ENCODE assay signal across 15 cellular contexts in the genomic region with DNA sequence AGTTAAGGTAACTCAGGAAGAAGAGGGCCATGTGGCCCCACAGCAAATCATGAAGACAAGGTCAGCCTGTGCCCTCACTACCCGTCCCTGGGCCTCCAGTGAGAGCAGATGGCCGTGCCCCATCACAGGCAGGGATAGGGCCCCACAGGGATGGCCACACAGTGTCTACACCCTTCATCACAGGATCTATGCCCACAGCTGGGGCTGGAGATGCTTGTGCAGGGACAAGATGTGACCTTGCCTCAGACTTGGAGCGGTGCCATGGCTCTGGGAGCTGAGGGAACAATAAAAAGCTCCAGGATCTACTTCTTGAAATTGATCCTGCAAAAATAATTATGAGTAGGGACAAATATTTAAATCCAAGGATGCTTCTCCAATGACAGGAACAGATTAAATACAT. TPM values are rescaled to one million over a fixed set of nuclear protein-coding genes. Genes with fewer than 3 reads are reported as not detected.
DNase-seq lines count a peak whose midpoint lies in the region; ATAC-seq and TF ChIP-seq lines count a peak whose summit lies in the region.
"Had no signal": no experiment of that assay in that cellular context is flagged by ENCODE, and none has a peak within 500 bp of the region (broad histone marks: within the 10 kb centered on the region; RNA-seq: fewer than 3 reads in every experiment).

No MANE protein-coding gene starts in this region.

- no peak overlapping the region for H3K4me2 ChIP-seq in PC-9
- H3K4me2 ChIP-seq: smooth muscle cell had no signal

- DNase-seq in DMS 273 (lab: John Stamatoyannopoulos, UW; ENCODE audit: unreplicated experiment) (peak; percentile 63), DMS 273 treated with DMSO at 0.1 percent for 48 hours (lab: John Stamatoyannopoulos, UW) (no peak), lower leg skin (ENCODE audit: low spot score in 2 of 2) (peak; percentile 81 to 96), thyroid gland (peak; percentile 76 to 81), PC-9 (no peak), RWPE1 (ENCODE audit: low spot score) (no peak)
- DNase-seq: activated naive CD4-positive, alpha-beta T cell treated with Interleukin-2 at 50 U/mL for 16 hours; DMS153; HCEC 1CT; NCI-H1436; NCI-H446 treated with DMSO at 0.1 percent for 48 hours had no signal

- TF ChIP-seq CTCF in VCaP (conservative IDR thresholded peaks at IDR 0.05) (no peak), lower leg skin (IDR thresholded peaks at IDR 0.05) (no peak), thyroid gland (IDR thresholded peaks at IDR 0.05) (no peak), PC-9 (conservative IDR thresholded peaks at IDR 0.05) (no peak), RWPE1 (conservative IDR thresholded peaks at IDR 0.05; ENCODE audit: low read depth) (no peak)

- CTCF ChIA-PET in PC-9 (lab: Charles Lee): no interaction called here
- CTCF ChIA-PET in RWPE1 (lab: Yijun Ruan, JAX): no interaction called here

- H3K4me1 ChIP-seq in thyroid gland: peaks cover 27 to 47% of the 10 kb centered on the region in 2 donors
- H3K4me1 ChIP-seq in PC-9 (replicated peaks; ENCODE audit: insufficient read depth): peaks cover 33% of the 10 kb centered on the region

- H3K4me3 ChIP-seq in lower leg skin (ENCODE audit: low read depth, poor library complexity, severe bottlenecking): no peak overlapping the region
- H3K4me3 ChIP-seq in thyroid gland (replicated peaks in 1 of 3): no peak overlapping the region
- H3K4me3 ChIP-seq in PC-9: no peak overlapping the region
- H3K4me3 ChIP-seq: smooth muscle cell had no signal

- no peaks in the 10 kb centered on the region for H4K20me1 ChIP-seq in PC-9 (ENCODE audit: insufficient read depth)

- no peaks in the 10 kb centered on the region for H3K9me3 ChIP-seq in thyroid gland
- H3K9me3 ChIP-seq in PC-9 (ENCODE audit: insufficient read depth, low read depth): no peaks in the 10 kb centered on the region

- POLR2A ChIA-PET in PC-9 (lab: Charles Lee; ENCODE audit: unreplicated experiment) (interaction anchor here (0.5 to 0.7 kb wide), 2 partner anchors 30 to 579 kb away, joined by 3 to 4 read pairs; no protein-coding TSS in a partner anchor), RWPE1 (lab: Yijun Ruan, JAX; ENCODE audit: low non-redundant PET) (no interaction called here)

- BruUV-seq in PC-9 (replicated peaks; lab: Mats Ljungman, UMichigan): no TSS peak

- H3F3A ChIP-seq in PC-9 (ENCODE audit: insufficient read depth, low read depth): peaks cover 4% of the 10 kb centered on the region; the same call in 1 of the 2 replicates

- intact Hi-C loops in lower leg skin (cut with DNase I; ENCODE audit: low total_unique reads) (no loop called here), thyroid gland (cut with DNase I) (no loop called here), PC-9 (cut with micrococcal nuclease; ENCODE audit: unreplicated experiment) (no loop called here)

- ATAC-seq in HG02840 (IDR thresholded peaks at IDR 0.05; ENCODE audit: low FRiP score, unreplicated experiment): no peak

- no peak overlapping the region for H2AFZ ChIP-seq in PC-9

- H3K27me3 ChIP-seq in thyroid gland: no peaks in the 10 kb centered on the region
- no peaks in the 10 kb centered on the region for H3K27me3 ChIP-seq in PC-9 (ENCODE audit: insufficient read depth, low read depth)

- TF ChIP-seq POLR2A in lower leg skin (IDR thresholded peaks at IDR 0.05) (no peak), thyroid gland (IDR thresholded peaks at IDR 0.05) (no peak)

- no peaks in the 10 kb centered on the region for H3K36me3 ChIP-seq in thyroid gland
- H3K36me3 ChIP-seq in PC-9 (ENCODE audit: low read depth): no peaks in the 10 kb centered on the region

- WGBS in lower leg skin, 2 donors: 68 to 87% methylated on average over 2 to 3 of the region's 3 CpGs
- 77 to 98% methylated on average over 3 of the region's 3 CpGs for WGBS in thyroid gland, 2 donors

- H3K27ac ChIP-seq in VCaP (peak overlapping the region; percentile 89), thyroid gland (no peak overlapping the region), PC-9 (no peak overlapping the region), RWPE1 (no peak overlapping the region)
- H3K27ac ChIP-seq: 22Rv1 had no signal

- H3K9me2 ChIP-seq in PC-9 (ENCODE audit: insufficient read depth): no peaks in the 10 kb centered on the region

- H3K79me2 ChIP-seq in PC-9 (ENCODE audit: low read depth): no peaks in the 10 kb centered on the region

RNA-seq across cellular contexts. Expression of a gene that starts 25.4 kb away (rescaled TPM):
- total RNA-seq in lower leg skin: 10 to 100 TPM; 39.5 to 49.1 (median 46.2) TPM
- total RNA-seq in thyroid gland: 10 to 100 TPM; 26.8 to 50.4 (median 48.0) TPM
- 2.7 and 3.5 TPM in 2 replicates for total RNA-seq in PC-9 (2021)

RNA-seq across cellular contexts. Expression of a gene that starts 34.1 kb away (rescaled TPM):
- 100 to 1,000 TPM; 103 to 114 (median 108) TPM for total RNA-seq in lower leg skin
- total RNA-seq in thyroid gland: 10 to 100 TPM; 69.3 to 75.7 (median 73.6) TPM
- total RNA-seq in PC-9 (2021): 17.6 and 24.1 TPM in 2 replicates

Comparison
In these comparisons a context has a peak if more than half of its experiments do, and no peak if none do; other contexts are left out.
1. DNase-seq: peak in DMS 273 (single experiment), lower leg skin (2 of 2) and thyroid gland (2 of 2); none in DMS 273 treated with DMSO at 0.1 percent for 48 hours (single experiment), PC-9 (0 of 2) and RWPE1 (single experiment).